Comparison of ENCODE assay signal across 28 cellular contexts in genomic region chr19:33890569-33890968, GRCh38.
"Had no signal": no experiment of that assay in that cellular context is flagged by ENCODE, and none has a peak within 500 bp of the region (broad histone marks: within the 10 kb centered on the region; RNA-seq: fewer than 3 reads in every experiment).

No MANE protein-coding gene starts in this region.

- H3K36me3 ChIP-seq: stomach, suprapubic skin, thoracic aorta, thyroid gland, tibial artery, tibial nerve, transverse colon, upper lobe of left lung, upper lobe of right lung, uterus, vagina had no signal

- H3K4me1 Mint-ChIP-seq: stimulated activated memory B cell treated with anti-CD40 and anti-IgM and Interleukin-4, amounts not matched to agents 10 μg/mL and 1 μg/mL and 100 μg/mL, for 72 hours; stimulated activated naive B cell treated with anti-CD40 and anti-IgM and Interleukin-4, amounts not matched to agents 10 μg/mL and 1 μg/mL and 100 μg/mL, for 72 hours; stimulated activated naive CD8-positive, alpha-beta T cell treated with anti-CD3 and anti-CD28 coated beads, Interleukin-15, amount 100 ng/mL, for 72 hours had no signal

- DNase-seq: stimulated activated CD4-positive, alpha-beta T cell treated with anti-CD3 and anti-CD28 coated beads, Interleukin-2, amount 100 ng/mL, for 48 hours; stimulated activated CD4-positive, alpha-beta T cell treated with anti-CD3 and anti-CD28 coated beads, Interleukin-4, amount 100 ng/mL, for 1 hour; stimulated activated CD4-positive, alpha-beta T cell treated with anti-CD3 and anti-CD28 coated beads, Interleukin-4, amount 100 ng/mL, for 24 hours; stimulated activated CD8-positive, alpha-beta memory T cell treated with anti-CD3 and anti-CD28 coated beads, Interleukin-4, amount 100 ng/mL, for 48 hours; stimulated activated naive B cell treated with anti-CD40 and anti-IgM and Interleukin-4, amounts not matched to agents 10 μg/mL and 1 μg/mL and 100 μg/mL, for 72 hours; stimulated activated naive CD4-positive, alpha-beta T cell; stimulated activated naive CD4-positive, alpha-beta T cell treated with Interleukin-2 at 50 U/mL for 16 hours; stimulated activated naive CD8-positive, alpha-beta T cell treated with anti-CD3 and anti-CD28 coated beads, Interleukin-15, amount 100 ng/mL, for 72 hours; stimulated activated naive CD8-positive, alpha-beta T cell treated with anti-CD3 and anti-CD28 coated beads, Interleukin-15, Interleukin-2, amounts not matched to agents 100 U/mL and 50 U/mL, for 24 hours; stomach; substantia nigra; testis; thyroid gland; tibial artery; transverse colon; trophoblast cell; upper lobe of left lung; upper lobe of right lung; uterus had no signal

- H3K9me3 ChIP-seq: stomach, suprapubic skin, testis, thoracic aorta, thyroid gland, tibial artery, tibial nerve, transverse colon, upper lobe of left lung, upper lobe of right lung, uterus, vagina had no signal

- H3K4me3 ChIP-seq: stomach, suprapubic skin, testis, thoracic aorta, thyroid gland, tibial artery, tibial nerve, transverse colon, upper lobe of left lung, upper lobe of right lung, uterus, vagina had no signal

- FAIRE-seq: urothelium cell line had no signal

- H3K36me3 Mint-ChIP-seq: stimulated activated effector memory CD8-positive, alpha-beta T cell treated with anti-CD3 and anti-CD28 coated beads, Interleukin-12 subunit alpha, Interleukin-12 subunit beta, amount 100 ng/mL, for 72 hours; stimulated activated memory B cell treated with anti-CD40 and anti-IgM and Interleukin-4, amounts not matched to agents 10 μg/mL and 1 μg/mL and 100 μg/mL, for 72 hours; stimulated activated naive B cell treated with anti-CD40 and anti-IgM and Interleukin-4, amounts not matched to agents 10 μg/mL and 1 μg/mL and 100 μg/mL, for 72 hours; type B pancreatic cell had no signal

- H3K4me1 ChIP-seq: stomach, suprapubic skin, testis, thyroid gland, tibial artery, tibial nerve, transverse colon, upper lobe of left lung, upper lobe of right lung, uterus, vagina had no signal

- H3K27ac ChIP-seq: stomach, suprapubic skin, testis, thoracic aorta, thyroid gland, tibial artery, tibial nerve, transverse colon, upper lobe of left lung, upper lobe of right lung, uterus, vagina had no signal

- H3K4me3 Mint-ChIP-seq: stimulated activated effector memory CD8-positive, alpha-beta T cell treated with anti-CD3 and anti-CD28 coated beads, Interleukin-12 subunit alpha, Interleukin-12 subunit beta, amount 100 ng/mL, for 72 hours; stimulated activated memory B cell treated with anti-CD40 and anti-IgM and Interleukin-4, amounts not matched to agents 10 μg/mL and 1 μg/mL and 100 μg/mL, for 72 hours; stimulated activated naive B cell treated with anti-CD40 and anti-IgM and Interleukin-4, amounts not matched to agents 10 μg/mL and 1 μg/mL and 100 μg/mL, for 72 hours; stimulated activated naive CD8-positive, alpha-beta T cell treated with anti-CD3 and anti-CD28 coated beads, Interleukin-15, amount 100 ng/mL, for 72 hours; stimulated activated naive CD8-positive, alpha-beta T cell treated with anti-CD3 and anti-CD28 coated beads, Interleukin-15, Interleukin-2, amounts not matched to agents 100 ng/mL and 50 ng/mL, for 24 hours; type B pancreatic cell had no signal

- H3K9me3 Mint-ChIP-seq: stimulated activated effector memory CD8-positive, alpha-beta T cell treated with anti-CD3 and anti-CD28 coated beads, Interleukin-12 subunit alpha, Interleukin-12 subunit beta, amount 100 ng/mL, for 72 hours; stimulated activated naive B cell treated with anti-CD40 and anti-IgM and Interleukin-4, amounts not matched to agents 10 μg/mL and 1 μg/mL and 100 μg/mL, for 72 hours; stimulated activated naive CD8-positive, alpha-beta T cell treated with anti-CD3 and anti-CD28 coated beads, Interleukin-15, amount 100 ng/mL, for 72 hours; stimulated activated naive CD8-positive, alpha-beta T cell treated with anti-CD3 and anti-CD28 coated beads, Interleukin-15, Interleukin-2, amounts not matched to agents 100 ng/mL and 50 ng/mL, for 24 hours; type B pancreatic cell had no signal

- ATAC-seq: stimulated activated effector memory CD8-positive, alpha-beta T cell treated with anti-CD3 and anti-CD28 coated beads, Interleukin-12 subunit alpha, Interleukin-12 subunit beta, amount 100 ng/mL, for 72 hours; stimulated activated memory B cell treated with anti-CD40 and anti-IgM and Interleukin-4, amounts not matched to agents 10 μg/mL and 1 μg/mL and 100 μg/mL, for 72 hours; stimulated activated naive B cell treated with anti-CD40 and anti-IgM and Interleukin-4, amounts not matched to agents 10 μg/mL and 1 μg/mL and 100 μg/mL, for 72 hours; stimulated activated naive CD8-positive, alpha-beta T cell treated with anti-CD3 and anti-CD28 coated beads, Interleukin-15, amount 100 ng/mL, for 72 hours; stimulated activated naive CD8-positive, alpha-beta T cell treated with anti-CD3 and anti-CD28 coated beads, Interleukin-15, Interleukin-2, amounts not matched to agents 100 U/mL and 50 U/mL, for 24 hours; upper lobe of right lung had no signal

- H3K27ac Mint-ChIP-seq: stimulated activated effector memory CD8-positive, alpha-beta T cell treated with anti-CD3 and anti-CD28 coated beads, Interleukin-12 subunit alpha, Interleukin-12 subunit beta, amount 100 ng/mL, for 72 hours; stimulated activated memory B cell treated with anti-CD40 and anti-IgM and Interleukin-4, amounts not matched to agents 10 μg/mL and 1 μg/mL and 100 μg/mL, for 72 hours; stimulated activated naive B cell treated with anti-CD40 and anti-IgM and Interleukin-4, amounts not matched to agents 10 μg/mL and 1 μg/mL and 100 μg/mL, for 72 hours; stimulated activated naive CD8-positive, alpha-beta T cell treated with anti-CD3 and anti-CD28 coated beads, Interleukin-15, amount 100 ng/mL, for 72 hours; stimulated activated naive CD8-positive, alpha-beta T cell treated with anti-CD3 and anti-CD28 coated beads, Interleukin-15, Interleukin-2, amounts not matched to agents 100 ng/mL and 50 ng/mL, for 24 hours; type B pancreatic cell had no signal

- H3K27me3 ChIP-seq: suprapubic skin, testis, thyroid gland, tibial nerve, transverse colon, upper lobe of left lung, upper lobe of right lung, uterus, vagina had no signal
